In the genomic region with DNA sequence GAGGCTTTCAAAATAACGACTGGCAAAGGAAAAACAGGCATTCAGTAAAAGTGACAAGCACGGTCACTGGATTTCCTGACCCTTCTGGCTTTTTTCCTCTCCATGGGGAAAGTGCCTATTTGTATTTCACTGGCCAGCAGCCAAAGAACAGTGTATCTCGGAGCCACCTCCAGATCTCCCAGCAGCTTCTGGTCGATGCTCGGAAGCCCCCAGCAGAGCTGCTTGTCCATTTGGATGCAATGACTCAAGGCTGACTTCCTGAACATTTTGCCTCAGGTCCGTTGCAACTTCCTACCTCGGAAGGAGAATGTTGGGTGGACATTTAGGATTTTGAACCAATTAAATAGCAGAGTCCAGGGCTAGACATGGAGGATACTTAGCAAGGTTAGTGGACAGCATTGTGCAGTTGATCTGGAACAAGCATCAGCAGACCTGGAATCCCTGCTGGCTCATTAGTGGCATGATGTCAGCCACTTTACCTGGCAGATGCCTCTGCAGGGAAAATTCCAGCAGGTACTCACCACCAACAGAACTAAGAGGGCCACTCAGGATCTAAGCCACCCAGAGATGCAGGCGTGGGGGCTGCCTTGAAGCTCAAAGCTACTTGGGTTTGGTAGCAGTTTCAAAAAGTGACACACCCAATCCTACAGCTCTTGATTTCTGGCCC, we compare ENCODE assay signal across 14 cellular contexts. TPM values are rescaled to one million over a fixed set of nuclear protein-coding genes. Genes with fewer than 3 reads are reported as not detected.
DNase-seq lines count a peak whose midpoint lies in the region; ATAC-seq and TF ChIP-seq lines count a peak whose summit lies in the region.
"Had no signal": no experiment of that assay in that cellular context is flagged by ENCODE, and none has a peak within 500 bp of the region (broad histone marks: within the 10 kb centered on the region; RNA-seq: fewer than 3 reads in every experiment).

No MANE protein-coding gene starts in this region.

- H3K4me3 ChIP-seq in fibroblast of pulmonary artery (replicated peaks; ENCODE audit: low read depth, low read length) = no peak overlapping the region

- intact Hi-C loops in activated CD4-positive, alpha-beta T cell treated with anti-CD3 and anti-CD28 coated beads for 36 hours (cut with DNase I, micrococcal nuclease) = no loop called here

- peaks cover 10% of the 10 kb centered on the region for H3K27me3 Mint-ChIP-seq in activated naive CD8-positive, alpha-beta T cell treated with anti-CD3 and anti-CD28 coated beads, Interleukin-2, amount 50 U/mL, for 24 hours
- no peaks in the 10 kb centered on the region for H3K27me3 Mint-ChIP-seq in activated CD4-positive, alpha-beta T cell treated with anti-CD3 and anti-CD28 coated beads for 36 hours

- DNase-seq in COR-L47 (lab: John Stamatoyannopoulos, UW) = peak; percentile 19
- DNase-seq in fibroblast of pulmonary artery (ENCODE audit: low read depth) = peak; percentile 65
- DNase-seq in putamen (ENCODE audit: low spot score) = peak; percentile 22
- DNase-seq in activated naive CD8-positive, alpha-beta T cell treated with anti-CD3 and anti-CD28 coated beads, Interleukin-2, amount 50 U/mL, for 24 hours = no peak
- no peak for DNase-seq in NCI-H2081 (lab: John Stamatoyannopoulos, UW)
- no peak for DNase-seq in activated CD4-positive, alpha-beta T cell treated with anti-CD3 and anti-CD28 coated beads for 36 hours
- DNase-seq: activated gamma-delta T cell treated with Interleukin-2 at 50 U/mL for 16 hours, DMS153, natural killer cell, NCI-H524 treated with DMSO at 0.1 percent for 48 hours, T1000 had no signal

- POLR2A ChIA-PET in activated CD4-positive, alpha-beta T cell treated with anti-CD3 and anti-CD28 coated beads for 36 hours (lab: Charles Lee) = no interaction called here

- no peak overlapping the region for H3K27ac Mint-ChIP-seq in activated naive CD8-positive, alpha-beta T cell treated with anti-CD3 and anti-CD28 coated beads, Interleukin-2, amount 50 U/mL, for 24 hours
- H3K27ac Mint-ChIP-seq in activated CD4-positive, alpha-beta T cell treated with anti-CD3 and anti-CD28 coated beads for 36 hours = no peak overlapping the region
- H3K27ac Mint-ChIP-seq: natural killer cell had no signal

- CTCF ChIA-PET in activated CD4-positive, alpha-beta T cell treated with anti-CD3 and anti-CD28 coated beads for 36 hours (lab: Charles Lee) = interaction anchor here (1.1 to 3.0 kb wide), 3 partner anchors 9 to 54 kb away, joined by 3 to 13 read pairs (median 6); no protein-coding TSS in a partner anchor

- ATAC-seq in SK-N-SH treated with all-trans-retinoic acid at 6 μM for 48 hours (peak; percentile 24; the same call in 2 of the 3 replicates), GM19455 (IDR thresholded peaks at IDR 0.05; ENCODE audit: unreplicated experiment) (no peak)
- no peak for ATAC-seq in activated naive CD8-positive, alpha-beta T cell treated with anti-CD3 and anti-CD28 coated beads, Interleukin-2, amount 50 U/mL, for 24 hours
- ATAC-seq in activated CD4-positive, alpha-beta T cell treated with anti-CD3 and anti-CD28 coated beads for 36 hours = no peak
- ATAC-seq: natural killer cell had no signal

- no peak for TF ChIP-seq CTCF in fibroblast of pulmonary artery (IDR thresholded peaks at IDR 0.05; ENCODE audit: low read length, missing control alignments)

- H3K4me3 Mint-ChIP-seq in activated naive CD8-positive, alpha-beta T cell treated with anti-CD3 and anti-CD28 coated beads, Interleukin-2, amount 50 U/mL, for 24 hours = no peak overlapping the region
- no peak overlapping the region for H3K4me3 Mint-ChIP-seq in activated CD4-positive, alpha-beta T cell treated with anti-CD3 and anti-CD28 coated beads for 36 hours
- H3K4me3 Mint-ChIP-seq: natural killer cell had no signal

- no peaks in the 10 kb centered on the region for H3K36me3 Mint-ChIP-seq in activated naive CD8-positive, alpha-beta T cell treated with anti-CD3 and anti-CD28 coated beads, Interleukin-2, amount 50 U/mL, for 24 hours (ENCODE audit: low read depth)
- no peaks in the 10 kb centered on the region for H3K36me3 Mint-ChIP-seq in activated CD4-positive, alpha-beta T cell treated with anti-CD3 and anti-CD28 coated beads for 36 hours (ENCODE audit: low read depth)
- H3K36me3 Mint-ChIP-seq: natural killer cell had no signal

- H3K4me1 Mint-ChIP-seq in activated naive CD8-positive, alpha-beta T cell treated with anti-CD3 and anti-CD28 coated beads, Interleukin-2, amount 50 U/mL, for 24 hours = no peaks in the 10 kb centered on the region
- H3K4me1 Mint-ChIP-seq in activated CD4-positive, alpha-beta T cell treated with anti-CD3 and anti-CD28 coated beads for 36 hours = no peaks in the 10 kb centered on the region
- H3K4me1 Mint-ChIP-seq: natural killer cell had no signal

- H3K9me3 Mint-ChIP-seq in activated naive CD8-positive, alpha-beta T cell treated with anti-CD3 and anti-CD28 coated beads, Interleukin-2, amount 50 U/mL, for 24 hours = no peaks in the 10 kb centered on the region
- H3K9me3 Mint-ChIP-seq in activated CD4-positive, alpha-beta T cell treated with anti-CD3 and anti-CD28 coated beads for 36 hours (ENCODE audit: low read depth) = no peaks in the 10 kb centered on the region
- H3K9me3 Mint-ChIP-seq: natural killer cell had no signal

TF ChIP-seq in SK-N-SH treated with all-trans-retinoic acid at 6 μM for 48 hours, 23 proteins besides CTCF, POLR2A, EP300 and RAD21:
- no peak for TF ChIP-seq SNAI2 (CRISPR knock-in tag; IDR thresholded peaks at IDR 0.05)
- TF ChIP-seq ZNF8 (CRISPR knock-in tag; IDR thresholded peaks at IDR 0.05) = no peak
- TF ChIP-seq, protein P1, sequence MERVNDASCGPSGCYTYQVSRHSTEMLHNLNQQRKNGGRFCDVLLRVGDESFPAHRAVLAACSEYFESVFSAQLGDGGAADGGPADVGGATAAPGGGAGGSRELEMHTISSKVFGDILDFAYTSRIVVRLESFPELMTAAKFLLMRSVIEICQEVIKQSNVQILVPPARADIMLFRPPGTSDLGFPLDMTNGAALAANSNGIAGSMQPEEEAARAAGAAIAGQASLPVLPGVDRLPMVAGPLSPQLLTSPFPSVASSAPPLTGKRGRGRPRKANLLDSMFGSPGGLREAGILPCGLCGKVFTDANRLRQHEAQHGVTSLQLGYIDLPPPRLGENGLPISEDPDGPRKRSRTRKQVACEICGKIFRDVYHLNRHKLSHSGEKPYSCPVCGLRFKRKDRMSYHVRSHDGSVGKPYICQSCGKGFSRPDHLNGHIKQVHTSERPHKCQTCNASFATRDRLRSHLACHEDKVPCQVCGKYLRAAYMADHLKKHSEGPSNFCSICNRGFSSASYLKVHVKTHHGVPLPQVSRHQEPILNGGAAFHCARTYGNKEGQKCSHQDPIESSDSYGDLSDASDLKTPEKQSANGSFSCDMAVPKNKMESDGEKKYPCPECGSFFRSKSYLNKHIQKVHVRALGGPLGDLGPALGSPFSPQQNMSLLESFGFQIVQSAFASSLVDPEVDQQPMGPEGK (CRISPR knock-in tag; IDR thresholded peaks at IDR 0.05; ENCODE audit: borderline replicate concordance) = no peak
- no peak for TF ChIP-seq ZNF70 (CRISPR knock-in tag; IDR thresholded peaks at IDR 0.05)
- TF ChIP-seq PPARA (CRISPR knock-in tag; IDR thresholded peaks at IDR 0.05; ENCODE audit: borderline replicate concordance) = no peak
- TF ChIP-seq ESRRG (CRISPR knock-in tag; IDR thresholded peaks at IDR 0.05) = no peak
- TF ChIP-seq ISL1 (CRISPR knock-in tag; IDR thresholded peaks at IDR 0.05) = no peak
- TF ChIP-seq ZFP30 (CRISPR knock-in tag; IDR thresholded peaks at IDR 0.05) = no peak
- no peak for TF ChIP-seq TCF4 (CRISPR knock-in tag; IDR thresholded peaks at IDR 0.05; ENCODE audit: borderline replicate concordance)
- TF ChIP-seq CSDC2 (CRISPR knock-in tag; IDR thresholded peaks at IDR 0.05) = no peak
- TF ChIP-seq, protein P2, sequence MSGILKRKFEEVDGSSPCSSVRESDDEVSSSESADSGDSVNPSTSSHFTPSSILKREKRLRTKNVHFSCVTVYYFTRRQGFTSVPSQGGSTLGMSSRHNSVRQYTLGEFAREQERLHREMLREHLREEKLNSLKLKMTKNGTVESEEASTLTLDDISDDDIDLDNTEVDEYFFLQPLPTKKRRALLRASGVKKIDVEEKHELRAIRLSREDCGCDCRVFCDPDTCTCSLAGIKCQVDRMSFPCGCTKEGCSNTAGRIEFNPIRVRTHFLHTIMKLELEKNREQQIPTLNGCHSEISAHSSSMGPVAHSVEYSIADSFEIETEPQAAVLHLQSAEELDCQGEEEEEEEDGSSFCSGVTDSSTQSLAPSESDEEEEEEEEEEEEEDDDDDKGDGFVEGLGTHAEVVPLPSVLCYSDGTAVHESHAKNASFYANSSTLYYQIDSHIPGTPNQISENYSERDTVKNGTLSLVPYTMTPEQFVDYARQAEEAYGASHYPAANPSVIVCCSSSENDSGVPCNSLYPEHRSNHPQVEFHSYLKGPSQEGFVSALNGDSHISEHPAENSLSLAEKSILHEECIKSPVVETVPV (CRISPR knock-in tag; IDR thresholded peaks at IDR 0.05) = no peak
- no peak for TF ChIP-seq ARNTL (CRISPR knock-in tag; IDR thresholded peaks at IDR 0.05; ENCODE audit: borderline replicate concordance, low read depth)
TF ChIP-seq in SK-N-SH treated with all-trans-retinoic acid at 6 μM for 48 hours: peak in this region for 0.

RNA-seq across cellular contexts. Expression of a gene that starts 1.1 kb away (rescaled TPM):
- total RNA-seq in activated CD4-positive, alpha-beta T cell treated with anti-CD3 and anti-CD28 coated beads for 36 hours = not detected
- total RNA-seq: chondrocyte, natural killer cell had no signal

RNA-seq across cellular contexts. Expression of a gene that starts 39.1 kb away (rescaled TPM):
- not detected for total RNA-seq in activated CD4-positive, alpha-beta T cell treated with anti-CD3 and anti-CD28 coated beads for 36 hours
- total RNA-seq: natural killer cell had no signal

Comparison
In these comparisons a context has a peak if more than half of its experiments do, and no peak if none do; other contexts are left out.
1. DNase-seq: peak in COR-L47 (single experiment), fibroblast of pulmonary artery (single experiment) and putamen (single experiment); none in activated naive CD8-positive, alpha-beta T cell treated with anti-CD3 and anti-CD28 coated beads, Interleukin-2, amount 50 U/mL, for 24 hours (single experiment), NCI-H2081 (0 of 2) and activated CD4-positive, alpha-beta T cell treated with anti-CD3 and anti-CD28 coated beads for 36 hours (single experiment).